In the genomic region with DNA sequence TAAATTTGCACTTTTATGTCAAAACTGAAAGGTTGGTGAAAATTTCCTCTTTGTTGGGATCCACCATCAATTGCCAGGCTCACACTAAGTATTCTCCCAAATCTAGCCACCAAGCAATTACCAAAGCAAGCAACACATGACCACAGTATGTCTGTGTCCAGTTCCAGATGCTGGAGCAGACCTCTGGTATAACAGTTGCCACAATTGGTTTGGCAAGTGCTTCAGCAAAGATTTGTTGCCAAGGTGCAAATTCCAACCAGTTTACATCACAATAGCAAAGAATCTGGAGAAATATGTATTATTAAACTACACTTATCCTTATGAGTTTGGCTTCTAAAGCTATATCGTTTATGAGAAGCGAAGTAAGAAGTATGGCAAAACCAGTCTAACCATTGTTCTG, we compare ENCODE assay signal across 12 cellular contexts. TPM values are rescaled to one million over a fixed set of nuclear protein-coding genes. Genes with fewer than 3 reads are reported as not detected.
A peak's percentile ranks its signal among the peaks of the same experiment; 100 is the strongest.
DNase-seq lines count a peak whose midpoint lies in the region; ATAC-seq lines count a peak whose summit lies in the region.
"Had no signal": no experiment of that assay in that cellular context is flagged by ENCODE, and none has a peak within 500 bp of the region (broad histone marks: within the 10 kb centered on the region; RNA-seq: fewer than 3 reads in every experiment).

No MANE protein-coding gene starts in this region.

- H3K4me1 Mint-ChIP-seq in stimulated activated naive CD8-positive, alpha-beta T cell treated with anti-CD3 and anti-CD28 coated beads, Interleukin-15, amount 100 ng/mL, for 72 hours = peaks cover 18% of the 10 kb centered on the region

- no peaks in the 10 kb centered on the region for H3K27me3 Mint-ChIP-seq in stimulated activated naive CD8-positive, alpha-beta T cell treated with anti-CD3 and anti-CD28 coated beads, Interleukin-15, amount 100 ng/mL, for 72 hours
- H3K27me3 Mint-ChIP-seq: activated CD8-positive, alpha-beta T cell treated with anti-CD3 and anti-CD28 coated beads for 36 hours; activated naive CD4-positive, alpha-beta T cell treated with anti-CD3 and anti-CD28 coated beads, Interleukin-2, amount 50 U/mL, for 24 hours; stimulated activated memory B cell treated with anti-CD40 and anti-IgM and Interleukin-4, amounts not matched to agents 10 μg/mL and 1 μg/mL and 100 μg/mL, for 72 hours had no signal

- no peaks in the 10 kb centered on the region for H3K36me3 ChIP-seq in adipocyte (ENCODE audit: control insufficient read depth, insufficient read depth, low read length, severe bottlenecking)

- H3K27me3 ChIP-seq in adipocyte (replicated peaks; ENCODE audit: control insufficient read depth, insufficient read depth, low read length) = no peaks in the 10 kb centered on the region

- no peaks in the 10 kb centered on the region for H3K9me3 Mint-ChIP-seq in stimulated activated naive CD8-positive, alpha-beta T cell treated with anti-CD3 and anti-CD28 coated beads, Interleukin-15, amount 100 ng/mL, for 72 hours
- H3K9me3 Mint-ChIP-seq: activated naive CD4-positive, alpha-beta T cell treated with anti-CD3 and anti-CD28 coated beads, Interleukin-2, amount 50 U/mL, for 24 hours; stimulated activated memory B cell treated with anti-CD40 and anti-IgM and Interleukin-4, amounts not matched to agents 10 μg/mL and 1 μg/mL and 100 μg/mL, for 72 hours had no signal

- H3K9me3 ChIP-seq in adipocyte (ENCODE audit: control insufficient read depth, low read length) = no peaks in the 10 kb centered on the region

- peak overlapping the region; percentile 51 for H3K9ac ChIP-seq in adipocyte (ENCODE audit: low read length)
- H3K9ac ChIP-seq: KMS-11 had no signal

- no peak for ATAC-seq in stimulated activated naive CD8-positive, alpha-beta T cell treated with anti-CD3 and anti-CD28 coated beads, Interleukin-15, amount 100 ng/mL, for 72 hours
- ATAC-seq: activated CD8-positive, alpha-beta T cell treated with anti-CD3 and anti-CD28 coated beads for 36 hours; stimulated activated memory B cell treated with anti-CD40 and anti-IgM and Interleukin-4, amounts not matched to agents 10 μg/mL and 1 μg/mL and 100 μg/mL, for 72 hours had no signal

- H3K4me1 ChIP-seq in adipocyte (ENCODE audit: control insufficient read depth, insufficient read depth, low read length) = peaks cover 37% of the 10 kb centered on the region

- H3K27ac Mint-ChIP-seq in stimulated activated naive CD8-positive, alpha-beta T cell treated with anti-CD3 and anti-CD28 coated beads, Interleukin-15, amount 100 ng/mL, for 72 hours = no peak overlapping the region
- H3K27ac Mint-ChIP-seq: activated CD8-positive, alpha-beta T cell treated with anti-CD3 and anti-CD28 coated beads for 36 hours; activated naive CD4-positive, alpha-beta T cell treated with anti-CD3 and anti-CD28 coated beads, Interleukin-2, amount 50 U/mL, for 24 hours; stimulated activated memory B cell treated with anti-CD40 and anti-IgM and Interleukin-4, amounts not matched to agents 10 μg/mL and 1 μg/mL and 100 μg/mL, for 72 hours had no signal

- no peak overlapping the region for H3K4me3 Mint-ChIP-seq in stimulated activated naive CD8-positive, alpha-beta T cell treated with anti-CD3 and anti-CD28 coated beads, Interleukin-15, amount 100 ng/mL, for 72 hours
- H3K4me3 Mint-ChIP-seq: activated CD8-positive, alpha-beta T cell treated with anti-CD3 and anti-CD28 coated beads for 36 hours; activated naive CD4-positive, alpha-beta T cell treated with anti-CD3 and anti-CD28 coated beads, Interleukin-2, amount 50 U/mL, for 24 hours; stimulated activated memory B cell treated with anti-CD40 and anti-IgM and Interleukin-4, amounts not matched to agents 10 μg/mL and 1 μg/mL and 100 μg/mL, for 72 hours had no signal

- peak overlapping the region; percentile 44 for H3K4me3 ChIP-seq in adipocyte (ENCODE audit: low read length)

- DNase-seq in EL (peak; percentile 92), adipocyte (ENCODE audit: low read depth) (peak; percentile 89), fibroblast of peridontal ligament (ENCODE audit: extremely low read depth) (peak; percentile 99), pulmonary artery endothelial cell (ENCODE audit: low read depth, low spot score) (peak; percentile 50), COLO668 (lab: John Stamatoyannopoulos, UW; ENCODE audit: unreplicated experiment) (no peak), inferior parietal cortex (ENCODE audit: extremely low spot score) (no peak), amygdala (lab: John Stamatoyannopoulos, UW) (no peak)
- no peak for DNase-seq in stimulated activated naive CD8-positive, alpha-beta T cell treated with anti-CD3 and anti-CD28 coated beads, Interleukin-15, amount 100 ng/mL, for 72 hours
- DNase-seq: activated CD8-positive, alpha-beta T cell treated with anti-CD3 and anti-CD28 coated beads for 36 hours had no signal

RNA-seq across cellular contexts. Expression of a gene that starts 6.4 kb away (rescaled TPM):
- 3.6 and 6.1 TPM in 2 replicates for total RNA-seq in pulmonary artery endothelial cell

RNA-seq across cellular contexts. Expression of a gene that starts 6.5 kb away (rescaled TPM):
- 9.5 and 14.4 TPM in 2 replicates for total RNA-seq in pulmonary artery endothelial cell

Comparison
In these comparisons a context has a peak if more than half of its experiments do, and no peak if none do; other contexts are left out.
1. DNase-seq: peak in EL (single experiment), adipocyte (single experiment), fibroblast of peridontal ligament (single experiment) and pulmonary artery endothelial cell (single experiment); none in COLO668 (single experiment), inferior parietal cortex (single experiment), amygdala (0 of 56) and stimulated activated naive CD8-positive, alpha-beta T cell treated with anti-CD3 and anti-CD28 coated beads, Interleukin-15, amount 100 ng/mL, for 72 hours (0 of 2).